ENCODE assay signal across 18 cellular contexts in genomic region chr9:3534614-3535404, GRCh38. TPM values are rescaled to one million over a fixed set of nuclear protein-coding genes. Genes with fewer than 3 reads are reported as not detected.
A peak's percentile ranks its signal among the peaks of the same experiment; 100 is the strongest.
DNase-seq lines count a peak whose midpoint lies in the region; ATAC-seq, FAIRE-seq and TF ChIP-seq lines count a peak whose summit lies in the region.
"Had no signal": no experiment of that assay in that cellular context is flagged by ENCODE, and none has a peak within 500 bp of the region (broad histone marks: within the 10 kb centered on the region; RNA-seq: fewer than 3 reads in every experiment).

No MANE protein-coding gene starts in this region.

- no peak for DNase-seq in activated CD4-positive, CD25-positive, alpha-beta regulatory T cell treated with anti-CD3 and anti-CD28 coated beads, Interleukin-2, amount 50 U/mL, for 72 hours
- DNase-seq in activated naive CD4-positive, alpha-beta T cell treated with anti-CD3 and anti-CD28 coated beads, Interleukin-2, amount 50 U/mL, for 72 hours (ENCODE audit: low spot score in 2 of 2) = no peak
- no peak for DNase-seq in activated naive CD4-positive, alpha-beta T cell treated with Interleukin-2 at 50 U/mL for 16 hours
- DNase-seq in bronchial epithelial cell (ENCODE audit: low read depth) (no peak), hippocampal formation (lab: John Stamatoyannopoulos, UW) (no peak), pancreas (no peak), Right ventricle myocardium inferior (ENCODE audit: missing footprints) (no peak)
- DNase-seq: 8988T; CD8-positive, alpha-beta memory T cell; DMS 273 treated with DMSO at 0.1 percent for 48 hours; MM.1S; NCI-H1105; NCI-H1694 treated with DMSO at 0.1 percent for 48 hours; NCI-H345; PC-9 had no signal

- H3K4me3 ChIP-seq in bronchial epithelial cell (ENCODE audit: low read depth, low read length) (no peak overlapping the region), pancreas (no peak overlapping the region)
- H3K4me3 ChIP-seq: BLaER1, PC-9 had no signal

- H3K9me3 ChIP-seq in pancreas = no peaks in the 10 kb centered on the region
- H3K9me3 ChIP-seq: BLaER1 had no signal

- 70 to 78% methylated on average over 6 of the region's 6 CpGs for WGBS in pancreas, 2 donors

- H3K36me3 Mint-ChIP-seq in activated naive CD4-positive, alpha-beta T cell treated with anti-CD3 and anti-CD28 coated beads, Interleukin-2, amount 50 U/mL, for 72 hours = peaks cover 14 to 37% of the 10 kb centered on the region in 2 donors

- peak overlapping the region in 1 of 2 donors; percentile 16 for H3K27ac Mint-ChIP-seq in activated naive CD4-positive, alpha-beta T cell treated with anti-CD3 and anti-CD28 coated beads, Interleukin-2, amount 50 U/mL, for 72 hours

- H3K27me3 ChIP-seq in bronchial epithelial cell (ENCODE audit: control insufficient read depth, insufficient read depth, low read length) (no peaks in the 10 kb centered on the region), pancreas (no peaks in the 10 kb centered on the region)
- H3K27me3 ChIP-seq: BLaER1 had no signal

- H3K9me3 Mint-ChIP-seq in activated naive CD4-positive, alpha-beta T cell treated with anti-CD3 and anti-CD28 coated beads, Interleukin-2, amount 50 U/mL, for 72 hours = peaks cover 0 to 10% of the 10 kb centered on the region in 2 donors

- peak; percentile 13 for FAIRE-seq in bronchial epithelial cell (lab: Jason Lieb, UNC)
- FAIRE-seq in pancreas (lab: Jason Lieb, UNC) = no peak
- FAIRE-seq: HepG2 had no signal

- ATAC-seq in activated CD4-positive, CD25-positive, alpha-beta regulatory T cell treated with anti-CD3 and anti-CD28 coated beads, Interleukin-2, amount 50 U/mL, for 24 hours = peak; percentile 69 to 76
- peak; percentile 20 to 73 for ATAC-seq in activated naive CD4-positive, alpha-beta T cell treated with anti-CD3 and anti-CD28 coated beads, Interleukin-2, amount 50 U/mL, for 72 hours
- ATAC-seq in pancreas (no peak), Right ventricle myocardium inferior (no peak)
- ATAC-seq: HepG2 had no signal

- TF ChIP-seq CTCF in bronchial epithelial cell (IDR thresholded peaks at IDR 0.05; ENCODE audit: insufficient read depth, low read length, severe bottlenecking) (no peak), pancreas (IDR thresholded peaks at IDR 0.05) (no peak)

- intact Hi-C loops in pancreas (cut with DNase I) (no loop called here), Right ventricle myocardium inferior (cut with DNase I) (no loop called here)

- no peaks in the 10 kb centered on the region for H3K4me1 ChIP-seq in pancreas
- H3K4me1 ChIP-seq: BLaER1 had no signal

- H3K36me3 ChIP-seq in bronchial epithelial cell (ENCODE audit: control insufficient read depth, insufficient read depth, low read length) (no peaks in the 10 kb centered on the region), pancreas (no peaks in the 10 kb centered on the region)

- no peak overlapping the region for H3K27ac ChIP-seq in pancreas
- H3K27ac ChIP-seq: BLaER1, PC-9 had no signal

RNA-seq across cellular contexts. Expression of gene RFX3, which starts 9.0 kb away (rescaled TPM):
- total RNA-seq in activated naive CD4-positive, alpha-beta T cell treated with anti-CD3 and anti-CD28 coated beads, Interleukin-2, amount 50 U/mL, for 72 hours = 10 to 100 TPM in 1 of 2 donors, 1 to 10 TPM in 1; 10.0 to 14.2 TPM
- 1.4 and 1.6 TPM in 2 replicates for total RNA-seq in bronchial epithelial cell
- total RNA-seq in pancreas = 10 to 100 TPM in 1 of 6 donors, 1 to 10 TPM in 5; 4.8 to 12.2 (median 5.2) TPM
- 1 to 10 TPM; 1.2 to 3.7 TPM for polyA plus RNA-seq in pancreas
- 3.7 TPM for total RNA-seq in Right ventricle myocardium inferior

Comparison
In these comparisons a context has a peak if more than half of its experiments do, and no peak if none do; other contexts are left out.
1. ATAC-seq: peak in activated CD4-positive, CD25-positive, alpha-beta regulatory T cell treated with anti-CD3 and anti-CD28 coated beads, Interleukin-2, amount 50 U/mL, for 24 hours (2 of 2) and activated naive CD4-positive, alpha-beta T cell treated with anti-CD3 and anti-CD28 coated beads, Interleukin-2, amount 50 U/mL, for 72 hours (2 of 2); none in pancreas (0 of 4) and Right ventricle myocardium inferior (single experiment).